In the genomic region with DNA sequence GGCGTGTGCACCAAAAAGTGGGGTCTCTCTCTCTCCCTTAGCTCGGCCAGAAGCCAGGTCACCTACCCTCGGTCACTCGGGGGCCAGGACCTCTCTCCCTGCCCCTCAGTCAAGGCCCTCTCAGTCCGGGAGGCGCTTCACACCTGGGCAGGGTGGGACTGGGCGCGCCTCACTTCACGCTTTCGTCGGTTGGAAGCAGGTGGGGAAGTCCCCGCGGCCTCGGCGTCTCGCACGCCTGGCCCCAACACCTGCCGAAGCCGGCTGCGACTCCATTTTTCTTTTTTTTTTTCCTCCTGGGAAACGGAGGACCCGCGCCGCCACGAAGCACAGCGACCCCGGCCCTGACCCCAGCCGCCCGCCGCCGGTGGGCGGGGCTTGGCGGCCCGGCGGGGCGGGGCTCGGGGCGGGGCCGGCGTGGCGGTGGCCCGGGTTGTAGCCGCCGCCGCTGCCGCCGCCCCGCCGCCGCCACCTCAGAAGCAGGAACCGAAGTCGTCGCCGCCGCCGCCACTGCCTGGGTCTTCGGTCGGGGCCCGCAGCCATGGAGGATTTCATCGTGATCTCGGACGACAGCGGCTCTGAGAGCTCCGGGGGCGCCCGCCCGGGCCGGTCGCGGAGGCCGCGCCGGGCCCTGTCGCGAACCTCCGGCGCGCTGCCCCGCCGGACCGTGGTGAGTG, we compare ENCODE assay signal across 8 cellular contexts. TPM values are rescaled to one million over a fixed set of nuclear protein-coding genes. Genes with fewer than 3 reads are reported as not detected.
DNase-seq lines count a peak whose midpoint lies in the region; ATAC-seq, FAIRE-seq and TF ChIP-seq lines count a peak whose summit lies in the region.
"Not testable (repeated sequence)": the region's sequence is repeated elsewhere in the genome, so short reads cannot be mapped to it uniquely, and the experiment has no call there.

A gene (plus strand): TSS at position 454 of the 674 bp plus-strand sequence. CDS start 85 bp downstream, at position 539.

- not testable (repeated sequence) for H3K27ac ChIP-seq in ACC112 (ENCODE audit: low read depth, low read length); kidney (ENCODE audit: low read depth in 2 of 2, low read length in 2 of 2)
- peak within 1 kb of the TSS in 6 of 8 donors; percentile 60 to 82 (median 76) for H3K27ac ChIP-seq in spleen

- not testable (repeated sequence) for TF ChIP-seq CTCF in kidney (IDR thresholded peaks at IDR 0.05; ENCODE audit: borderline replicate concordance, extremely low read depth, insufficient read depth); spleen (IDR thresholded peaks at IDR 0.05 in 8 of 11, conservative IDR thresholded peaks at IDR 0.05 in 3 of 11)

- not testable (repeated sequence) for H3K9me3 Mint-ChIP-seq in central memory CD8-positive, alpha-beta T cell

- H3K4me3 Mint-ChIP-seq in central memory CD8-positive, alpha-beta T cell, result peak within 1 kb of the TSS; percentile 58

- FAIRE-seq in kidney (lab: Jason Lieb, UNC), result not testable (repeated sequence)

- H2AFZ ChIP-seq in ACC112 (ENCODE audit: low read length, unreplicated experiment), result not testable (repeated sequence)

- not testable (repeated sequence) for H3K27me3 Mint-ChIP-seq in central memory CD8-positive, alpha-beta T cell

- H3K4me3 ChIP-seq in ACC112 (ENCODE audit: low read depth, low read length) (peak within 1 kb of the TSS; percentile 72), spleen (peak within 1 kb of the TSS; percentile 31 to 68 (median 52))
- not testable (repeated sequence) for H3K4me3 ChIP-seq in kidney (ENCODE audit: low read length in 2 of 2)

- not testable (repeated sequence) for TF ChIP-seq POLR2A in spleen (IDR thresholded peaks at IDR 0.05)

- not testable (repeated sequence) for H3K36me3 ChIP-seq in ACC112 (ENCODE audit: insufficient read depth, low read length); kidney (ENCODE audit: control insufficient read depth in 1 of 2, insufficient read depth in 2 of 2, low read length in 2 of 2); spleen

- H3K4me1 Mint-ChIP-seq in central memory CD8-positive, alpha-beta T cell, result not testable (repeated sequence)

- peak; percentile 59 for DNase-seq in NCI-H146 (lab: John Stamatoyannopoulos, UW)
- DNase-seq in activated CD4-positive, alpha-beta T cell treated with anti-CD3 and anti-CD28 coated beads, Interleukin-2, amount 50 U/mL, for 1 hour, result peak; percentile 49
- DNase-seq in central memory CD8-positive, alpha-beta T cell (ENCODE audit: low spot score in 2 of 2), result peak; percentile 29 to 67
- peak; percentile 77 for DNase-seq in kidney
- DNase-seq in spleen, result peak; percentile 91

- ATAC-seq in GM18868 (IDR thresholded peaks at IDR 0.05; ENCODE audit: unreplicated experiment) (peak; percentile 55), HG02852 (IDR thresholded peaks at IDR 0.05; ENCODE audit: unreplicated experiment) (peak; percentile 77)
- peak; percentile 95 for ATAC-seq in central memory CD8-positive, alpha-beta T cell (replicated peaks; ENCODE audit: extremely low read depth, poor library complexity, severe bottlenecking)

- not testable (repeated sequence) for H3K79me2 ChIP-seq in ACC112 (ENCODE audit: control insufficient read depth, insufficient read depth, low read length, unreplicated experiment)

- H3K4me1 ChIP-seq in ACC112 (ENCODE audit: control insufficient read depth, insufficient read depth, low read length, unreplicated experiment); kidney (ENCODE audit: control insufficient read depth in 1 of 2, insufficient read depth in 1 of 2, low read depth in 1 of 2, low read length in 2 of 2); spleen: not testable (repeated sequence)

- H3K9ac ChIP-seq in kidney (ENCODE audit: low read length in 2 of 2), result not testable (repeated sequence)

- H3K27ac Mint-ChIP-seq in central memory CD8-positive, alpha-beta T cell (ENCODE audit: low read depth), result peak within 1 kb of the TSS; percentile 90

- H3K36me3 Mint-ChIP-seq in central memory CD8-positive, alpha-beta T cell (ENCODE audit: insufficient read depth), result not testable (repeated sequence)

- intact Hi-C loops in kidney (cut with DNase I); spleen (cut with DNase I; ENCODE audit: low total_unique reads): not testable (repeated sequence)

- H3K27me3 ChIP-seq in ACC112 (ENCODE audit: insufficient read depth, low read length); spleen (replicated peaks in 1 of 7): not testable (repeated sequence)

- H3K9me3 ChIP-seq in kidney (ENCODE audit: control insufficient read depth in 1 of 2, low read length in 2 of 2); spleen: not testable (repeated sequence)

- WGBS in spleen, 5 donors, result 3 to 11% (median 5%) methylated on average over 23 to 70 of the region's 81 CpGs

RNA-seq across cellular contexts. Expression of the gene that starts here (rescaled TPM):
- total RNA-seq in kidney (10.0 TPM), spleen (10 to 100 TPM; 19.4 to 33.8 (median 27.9) TPM)
- polyA plus RNA-seq in kidney (ENCODE audit: insufficient read depth, low read depth, low replicate concordance) (4.1 TPM), spleen (1 to 10 TPM; 5.2 to 6.6 (median 5.3) TPM)
